11 cellular contexts compared by ENCODE assay signal in the genomic region with DNA sequence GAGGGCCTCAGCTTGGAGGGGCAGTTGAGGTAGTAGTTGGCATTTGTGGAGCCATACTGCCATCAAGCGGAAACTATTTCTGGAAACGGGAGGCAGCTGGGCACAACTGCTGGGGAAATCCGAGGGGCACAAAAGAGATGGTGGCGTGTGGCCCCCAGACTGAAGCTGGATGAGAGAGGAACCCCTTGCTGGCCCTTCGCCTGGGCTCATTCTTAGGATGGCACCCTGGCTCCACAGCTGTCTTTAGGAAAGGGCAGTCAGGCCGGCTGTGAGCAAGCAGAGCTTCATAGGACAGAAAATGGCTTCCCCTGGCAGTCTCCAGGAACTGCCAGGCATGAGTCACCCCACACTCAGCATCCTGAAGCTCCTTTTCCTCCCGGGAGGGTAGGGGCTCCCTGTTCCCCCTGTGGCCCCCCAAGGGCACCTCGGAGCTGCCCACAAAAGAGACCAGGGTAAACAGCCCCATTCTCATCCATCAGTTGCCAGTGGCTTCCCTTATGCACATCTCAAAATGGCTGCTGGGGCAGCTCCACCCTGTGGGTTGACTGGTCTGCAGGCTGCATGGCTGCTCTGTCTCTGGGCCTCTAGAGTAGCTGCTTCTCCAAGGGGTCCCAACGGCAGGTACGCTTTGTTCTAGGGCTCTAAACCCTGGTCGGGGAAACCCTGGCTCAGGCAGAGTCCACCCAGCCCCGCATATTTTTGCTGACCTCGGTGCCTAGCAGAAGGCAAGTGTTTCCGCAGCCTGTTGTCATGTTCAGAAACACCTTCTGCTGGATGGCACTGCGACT.
DNase-seq lines count a peak whose midpoint lies in the region; ATAC-seq and TF ChIP-seq lines count a peak whose summit lies in the region.
"Had no signal": no experiment of that assay in that cellular context is flagged by ENCODE, and none has a peak within 500 bp of the region (broad histone marks: within the 10 kb centered on the region; RNA-seq: fewer than 3 reads in every experiment).

No MANE protein-coding gene starts in this region.

- peaks cover 1 to 3% of the 10 kb centered on the region in 2 experiments; a peak in 1 of 4 replicates for H3K79me1 ChIP-seq in IMR-90 (ENCODE audit: low read depth in 1 of 2, low read length in 2 of 2)

- no peak overlapping the region for H2BK20ac ChIP-seq in IMR-90 (ENCODE audit: low read depth, low read length)

- H3K9ac ChIP-seq in BLaER1 (peak overlapping the region; percentile 84), IMR-90 (ENCODE audit: low read depth, low read length) (no peak overlapping the region), endodermal cell (ENCODE audit: extremely low read depth, low read length, poor library complexity, severe bottlenecking) (no peak overlapping the region)

- no peaks in the 10 kb centered on the region for H3K9me1 ChIP-seq in IMR-90 (ENCODE audit: insufficient read depth, low read length)

- TF ChIP-seq CTCF in IMR-90 (conservative IDR thresholded peaks at IDR 0.05; ENCODE audit: low read depth, low read length) (peak; percentile 18; the same call in 1 of the 2 replicates), endodermal cell (conservative IDR thresholded peaks at IDR 0.05) (no peak)

- no peak overlapping the region for H3K14ac ChIP-seq in IMR-90 (replicated peaks; ENCODE audit: low read depth, low read length)

- H3K4me3 ChIP-seq in BLaER1 = peak overlapping the region; percentile 47
- H3K4me3 ChIP-seq in IMR-90 (ENCODE audit: insufficient read depth, low read depth, low read length) = no peak overlapping the region
- no peak overlapping the region for H3K4me3 ChIP-seq in endodermal cell (ENCODE audit: low read length)

- no peak for TF ChIP-seq POLR2A in IMR-90 (IDR thresholded peaks at IDR 0.05; ENCODE audit: low read depth, low read length)

- H4K8ac ChIP-seq in IMR-90 (ENCODE audit: low read depth in 2 of 2, low read length in 2 of 2) = no peak overlapping the region; a peak in 1 of 4 replicates

- intact Hi-C loops in IMR-90 (cut with micrococcal nuclease) (no loop called here), posterior vena cava (cut with DNase I) (no loop called here)

- H3K27ac Mint-ChIP-seq in endodermal cell = no peak overlapping the region
- H3K27ac Mint-ChIP-seq: stimulated activated naive CD8-positive, alpha-beta T cell treated with anti-CD3 and anti-CD28 coated beads, Interleukin-15, Interleukin-2, amounts not matched to agents 100 ng/mL and 50 ng/mL, for 24 hours had no signal

- CTCF ChIA-PET in IMR-90 (lab: Yijun Ruan, JAX) = no interaction called here

- peaks cover 16% of the 10 kb centered on the region for H3K36me3 Mint-ChIP-seq in endodermal cell (ENCODE audit: low read depth)

- H3K4me1 Mint-ChIP-seq in endodermal cell = peaks cover 5% of the 10 kb centered on the region

- no peaks in the 10 kb centered on the region for H3K27me3 Mint-ChIP-seq in endodermal cell (ENCODE audit: insufficient read depth)
- H3K27me3 Mint-ChIP-seq: stimulated activated naive CD8-positive, alpha-beta T cell treated with anti-CD3 and anti-CD28 coated beads, Interleukin-15, Interleukin-2, amounts not matched to agents 100 ng/mL and 50 ng/mL, for 24 hours had no signal

- H3K9me3 ChIP-seq in BLaER1 = no peaks in the 10 kb centered on the region
- H3K9me3 ChIP-seq in IMR-90 (ENCODE audit: control insufficient read depth, insufficient read depth, low read length) = no peaks in the 10 kb centered on the region
- no peaks in the 10 kb centered on the region for H3K9me3 ChIP-seq in endodermal cell (ENCODE audit: control insufficient read depth, low read length)

- H2BK5ac ChIP-seq in IMR-90 (ENCODE audit: low read depth, low read length, poor library complexity, severe bottlenecking) = no peak overlapping the region

- H4K91ac ChIP-seq in IMR-90 (ENCODE audit: insufficient read depth, low read depth, low read length) = no peak overlapping the region

- POLR2A ChIA-PET in IMR-90 (lab: Charles Lee; ENCODE audit: unreplicated experiment) = interaction anchor here (0.6 kb wide), 1 partner anchor 9 kb away, joined by 3 read pairs; no protein-coding TSS in a partner anchor

- no peak overlapping the region for H3K56ac ChIP-seq in IMR-90 (ENCODE audit: extremely low read depth, insufficient read depth, low read length)

- no peak overlapping the region for H3K4ac ChIP-seq in IMR-90 (ENCODE audit: low read depth, low read length)

- H2AFZ ChIP-seq in IMR-90 (replicated peaks; ENCODE audit: low read length, poor library complexity) = no peak overlapping the region

- H4K20me1 ChIP-seq in BLaER1 (0 out of 2 replicates have a peak, but pooled peaks cover 2% of the 10 kb centered on the region), IMR-90 (ENCODE audit: insufficient read depth, low read length) (no peaks in the 10 kb centered on the region)

- BruUV-seq in IMR-90 (replicated peaks; lab: Mats Ljungman, UMichigan) = no TSS peak

- peaks cover 84% of the 10 kb centered on the region for H3K9me3 Mint-ChIP-seq in endodermal cell
- H3K9me3 Mint-ChIP-seq: CD8-positive, alpha-beta T cell; stimulated activated naive CD8-positive, alpha-beta T cell treated with anti-CD3 and anti-CD28 coated beads, Interleukin-15, Interleukin-2, amounts not matched to agents 100 ng/mL and 50 ng/mL, for 24 hours had no signal

- H3K27ac ChIP-seq in BLaER1 (peak overlapping the region; percentile 84), IMR-90 (ENCODE audit: insufficient read depth, low read length) (no peak overlapping the region), endodermal cell (ENCODE audit: low read depth, low read length) (no peak overlapping the region)

- no peak overlapping the region for H3K23ac ChIP-seq in IMR-90 (ENCODE audit: low read depth, low read length)

- dilution Hi-C loops in IMR-90 (cut with HindIII; ENCODE audit: low sequenced_read_pairs, unreplicated experiment) = no loop called here

- H4K5ac ChIP-seq in IMR-90 (ENCODE audit: low read depth, low read length) = no peak overlapping the region

- no peak overlapping the region for H3K4me3 Mint-ChIP-seq in endodermal cell
- H3K4me3 Mint-ChIP-seq: CD8-positive, alpha-beta T cell; stimulated activated naive CD8-positive, alpha-beta T cell treated with anti-CD3 and anti-CD28 coated beads, Interleukin-15, Interleukin-2, amounts not matched to agents 100 ng/mL and 50 ng/mL, for 24 hours had no signal

- H2BK15ac ChIP-seq in IMR-90 (ENCODE audit: low read depth, low read length) = no peak overlapping the region

- H3K18ac ChIP-seq in IMR-90 (ENCODE audit: low read depth, low read length) = no peak overlapping the region

- TF ChIP-seq RAD21 in IMR-90 (IDR thresholded peaks at IDR 0.05; ENCODE audit: low read length) = no peak

- in situ Hi-C loops in IMR-90 (cut with MboI; ENCODE audit: low sequenced_read_pairs) = no loop called here

- H2AK5ac ChIP-seq in IMR-90 (ENCODE audit: low read depth, low read length) = no peak overlapping the region

- H3K27me3 ChIP-seq in BLaER1 (0 out of 2 replicates have a peak, but pooled peaks cover 4% of the 10 kb centered on the region), IMR-90 (ENCODE audit: control insufficient read depth, insufficient read depth, low read length) (peaks cover 3% of the 10 kb centered on the region; the same call in 1 of the 2 replicates), endodermal cell (ENCODE audit: control insufficient read depth, insufficient read depth, low read length, poor library complexity, severe bottlenecking) (no peaks in the 10 kb centered on the region)

- H2AK9ac ChIP-seq in IMR-90 (replicated peaks; ENCODE audit: low read depth, low read length, poor library complexity) = no peak overlapping the region

- H3K36me3 ChIP-seq in BLaER1 (peaks cover 25% of the 10 kb centered on the region; the same call in 1 of the 2 replicates), IMR-90 (ENCODE audit: control insufficient read depth, insufficient read depth, low read length) (peaks cover 2% of the 10 kb centered on the region; the same call in 1 of the 2 replicates), endodermal cell (ENCODE audit: control insufficient read depth, insufficient read depth, low read length) (no peaks in the 10 kb centered on the region)

- DNase-seq in IMR-90 (no peak), endodermal cell (peak; percentile 26), posterior vena cava (ENCODE audit: low spot score) (peak; percentile 58), H4 (ENCODE audit: low spot score) (no peak), NOMO-1 treated with DMSO at 0.1 percent for 48 hours (lab: John Stamatoyannopoulos, UW; ENCODE audit: unreplicated experiment) (no peak), hippocampal formation (lab: John Stamatoyannopoulos, UW) (no peak)
- DNase-seq: central memory CD4-positive, alpha-beta T cell had no signal

- H2BK120ac ChIP-seq in IMR-90 (ENCODE audit: low read depth, low read length) = no peak overlapping the region

- WGBS in IMR-90 (ENCODE audit: extremely low coverage in 2 of 2, insufficient read length in 1 of 2), 2 experiments = 66% methylated on average over 5 of the region's 15 CpGs; no CpG with 5 or more reads in 1 of the 2 experiments
- 93 to 94% methylated on average over 3 to 15 of the region's 15 CpGs for WGBS in endodermal cell (ENCODE audit: insufficient coverage in 1 of 2, insufficient read length in 1 of 2), 2 experiments

- peak; percentile 33; the same call in 1 of the 2 replicates for ATAC-seq in IMR-90 (ENCODE audit: low read depth)
- no peak for ATAC-seq in activated CD4-positive, CD25-positive, alpha-beta regulatory T cell treated with anti-CD3 and anti-CD28 coated beads, Interleukin-2, amount 50 U/mL, for 24 hours
- ATAC-seq: CD8-positive, alpha-beta T cell had no signal

- H3K4me1 ChIP-seq in BLaER1 = peaks cover 45% of the 10 kb centered on the region
- no peaks in the 10 kb centered on the region for H3K4me1 ChIP-seq in IMR-90 (ENCODE audit: control insufficient read depth, insufficient read depth, low read length)
- H3K4me1 ChIP-seq in endodermal cell (ENCODE audit: control insufficient read depth, insufficient read depth, low read length) = no peaks in the 10 kb centered on the region

- H3K4me2 ChIP-seq in BLaER1 = peak overlapping the region; percentile 72
- H3K4me2 ChIP-seq in IMR-90 (ENCODE audit: low read depth, low read length) = no peak overlapping the region

TF ChIP-seq in IMR-90, 13 proteins besides CTCF, POLR2A, EP300 and RAD21 (continues in another document):
- TF ChIP-seq, protein P1, sequence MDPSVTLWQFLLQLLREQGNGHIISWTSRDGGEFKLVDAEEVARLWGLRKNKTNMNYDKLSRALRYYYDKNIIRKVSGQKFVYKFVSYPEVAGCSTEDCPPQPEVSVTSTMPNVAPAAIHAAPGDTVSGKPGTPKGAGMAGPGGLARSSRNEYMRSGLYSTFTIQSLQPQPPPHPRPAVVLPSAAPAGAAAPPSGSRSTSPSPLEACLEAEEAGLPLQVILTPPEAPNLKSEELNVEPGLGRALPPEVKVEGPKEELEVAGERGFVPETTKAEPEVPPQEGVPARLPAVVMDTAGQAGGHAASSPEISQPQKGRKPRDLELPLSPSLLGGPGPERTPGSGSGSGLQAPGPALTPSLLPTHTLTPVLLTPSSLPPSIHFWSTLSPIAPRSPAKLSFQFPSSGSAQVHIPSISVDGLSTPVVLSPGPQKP (IDR thresholded peaks at IDR 0.05; ENCODE audit: borderline replicate concordance, low read depth, low read length) = no peak
- TF ChIP-seq FOS (IDR thresholded peaks at IDR 0.05; ENCODE audit: low read depth, low read length) (no peak), MAFK (IDR thresholded peaks at IDR 0.05; ENCODE audit: low read depth, low read length) (no peak), BHLHE40 (IDR thresholded peaks at IDR 0.05; ENCODE audit: low read depth, low read length) (no peak)

Comparison
In these comparisons a context has a peak if more than half of its experiments do, and no peak if none do; other contexts are left out.
1. DNase-seq: peak in endodermal cell (single experiment) and posterior vena cava (single experiment); none in IMR-90 (single experiment), H4 (single experiment), NOMO-1 treated with DMSO at 0.1 percent for 48 hours (single experiment) and hippocampal formation (0 of 2).